22 cellular contexts compared by ENCODE assay signal in genomic region chr11:116348226-116348625, GRCh38.
DNase-seq lines count a peak whose midpoint lies in the region; ATAC-seq and TF ChIP-seq lines count a peak whose summit lies in the region.
"Had no signal": no experiment of that assay in that cellular context is flagged by ENCODE, and none has a peak within 500 bp of the region (broad histone marks: within the 10 kb centered on the region; RNA-seq: fewer than 3 reads in every experiment).

No MANE protein-coding gene starts in this region.

- peak overlapping the region; percentile 20; the same call in 1 of the 2 replicates for H3K27ac ChIP-seq in DOHH2 (ENCODE audit: low read depth, low read length)
- no peak overlapping the region for H3K27ac ChIP-seq in hepatocyte
- H3K27ac ChIP-seq: coronary artery, foreskin keratinocyte, ovary, stomach, VCaP had no signal

- TF ChIP-seq CTCF in DOHH2 (IDR thresholded peaks at IDR 0.05; ENCODE audit: low read depth, low read length, poor library complexity, severe bottlenecking): no peak
- TF ChIP-seq CTCF in hepatocyte (IDR thresholded peaks at IDR 0.05; ENCODE audit: poor library complexity): no peak

- DNase-seq in Ammon's horn (ENCODE audit: low spot score): peak; percentile 56
- DNase-seq in NOMO-1 (lab: John Stamatoyannopoulos, UW; ENCODE audit: unreplicated experiment in 2 of 2): peak; percentile 28 to 68
- DNase-seq in left lobe of liver (ENCODE audit: low spot score): no peak
- no peak for DNase-seq in hepatocyte (ENCODE audit: low spot score)
- no peak for DNase-seq in NCI-H226
- no peak for DNase-seq in NCI-H1930 (lab: John Stamatoyannopoulos, UW)
- DNase-seq: activated CD4-positive, alpha-beta memory T cell treated with anti-CD3 and anti-CD28 coated beads for 36 hours; activated T-cell treated with anti-CD3 and anti-CD28 coated beads, Interleukin-2, amount 50 U/mL, for 72 hours; CD4-positive, alpha-beta memory T cell; foreskin keratinocyte; left colon; MG63; NCI-H2029; NCI-H774; ovary; stimulated activated CD4-positive, alpha-beta T cell treated with anti-CD3 and anti-CD28 coated beads, Interleukin-2, amount 100 ng/mL, for 24 hours; stomach had no signal

- H3K4me3 ChIP-seq in DOHH2 (ENCODE audit: low read length): peak overlapping the region; percentile 24
- H3K4me3 ChIP-seq in hepatocyte: no peak overlapping the region
- H3K4me3 ChIP-seq: coronary artery, MG63, ovary, stomach had no signal

- H3F3A ChIP-seq in DOHH2 (ENCODE audit: control insufficient read depth, insufficient read depth): no peaks in the 10 kb centered on the region

- H3K36me3 ChIP-seq in DOHH2 (ENCODE audit: control insufficient read depth, low read length): no peaks in the 10 kb centered on the region
- H3K36me3 ChIP-seq in hepatocyte (replicated peaks; ENCODE audit: insufficient read depth, low read depth): no peaks in the 10 kb centered on the region
- H3K36me3 ChIP-seq: MG63, ovary, stomach had no signal

- H3K79me2 ChIP-seq in DOHH2 (ENCODE audit: control insufficient read depth, low read length) (no peaks in the 10 kb centered on the region), hepatocyte (no peaks in the 10 kb centered on the region)

- ATAC-seq in left lobe of liver (peak; percentile 36), GM19397 (IDR thresholded peaks at IDR 0.05; ENCODE audit: unreplicated experiment) (no peak)
- ATAC-seq: activated naive CD4-positive, alpha-beta T cell treated with anti-CD3 and anti-CD28 coated beads, Interleukin-2, amount 50 U/mL, for 72 hours; activated T-cell treated with anti-CD3 and anti-CD28 coated beads, Interleukin-2, amount 50 U/mL, for 72 hours; foreskin keratinocyte; left colon had no signal

- no peaks in the 10 kb centered on the region for H3K9me3 ChIP-seq in DOHH2 (ENCODE audit: control insufficient read depth, insufficient read depth, low read length)
- no peaks in the 10 kb centered on the region for H3K9me3 ChIP-seq in hepatocyte (ENCODE audit: low read depth)
- H3K9me3 ChIP-seq: MG63, ovary, stomach had no signal

- H3K27me3 ChIP-seq in DOHH2 (ENCODE audit: control insufficient read depth, low read length) (peaks cover 12% of the 10 kb centered on the region), hepatocyte (no peaks in the 10 kb centered on the region)
- H3K27me3 ChIP-seq: MG63, ovary had no signal

- H3K4me2 ChIP-seq in DOHH2 (ENCODE audit: low read length) (peak overlapping the region; percentile 50), hepatocyte (no peak overlapping the region)

- H3K4me1 ChIP-seq in DOHH2 (ENCODE audit: control insufficient read depth, low read length): peaks cover 66% of the 10 kb centered on the region
- H3K4me1 ChIP-seq in hepatocyte (ENCODE audit: insufficient read depth): no peaks in the 10 kb centered on the region
- H3K4me1 ChIP-seq: foreskin keratinocyte, stomach had no signal

- H3K9me2 ChIP-seq in DOHH2 (replicated peaks; ENCODE audit: control insufficient read depth, low read length) (no peaks in the 10 kb centered on the region), hepatocyte (replicated peaks; ENCODE audit: insufficient read depth) (no peaks in the 10 kb centered on the region)

- 53% methylated on average over 1 of the region's 1 CpG for WGBS in hepatocyte (ENCODE audit: low lambda C conversion rate, missing lambda C conversion rate)

- H2AFZ ChIP-seq in hepatocyte: no peak overlapping the region

- H4K20me1 ChIP-seq in DOHH2 (ENCODE audit: control insufficient read depth, insufficient read depth, low read depth, low read length) (no peaks in the 10 kb centered on the region), hepatocyte (ENCODE audit: insufficient read depth, poor library complexity, severe bottlenecking) (no peaks in the 10 kb centered on the region)

Comparison
In these comparisons a context has a peak if more than half of its experiments do, and no peak if none do; other contexts are left out.
1. DNase-seq: peak in Ammon's horn (single experiment) and NOMO-1 (2 of 2); none in left lobe of liver (single experiment), hepatocyte (single experiment), NCI-H226 (single experiment) and NCI-H1930 (0 of 2).